ENCODE assay signal across 8 cellular contexts in genomic region chr5:119275146-119275872, GRCh38.
DNase-seq lines count a peak whose midpoint lies in the region; ATAC-seq and TF ChIP-seq lines count a peak whose summit lies in the region.

No MANE protein-coding gene starts in this region.

- no peaks in the 10 kb centered on the region for H3K27me3 Mint-ChIP-seq in activated CD8-positive, alpha-beta memory T cell treated with anti-CD3 and anti-CD28 coated beads, Interleukin-2, amount 10 ng/mL, durations not matched to agents 7 days and 5 days

- H3K9ac ChIP-seq in SK-N-SH: no peak overlapping the region

- CTCF ChIA-PET in activated CD8-positive, alpha-beta memory T cell treated with anti-CD3 and anti-CD28 coated beads, Interleukin-2, amount 10 ng/mL, durations not matched to agents 7 days and 5 days (lab: Charles Lee): interaction anchor here (0.9 to 3.8 kb wide), 7 partner anchors 9 to 287 kb away, joined by 3 to 20 read pairs (median 4); partner anchors contain the start of gene DTWD2
- CTCF ChIA-PET in SK-N-SH (lab: Yijun Ruan, JAX): no interaction called here

- no peaks in the 10 kb centered on the region for H4K20me1 ChIP-seq in SK-N-SH (ENCODE audit: insufficient read depth)

- no peak overlapping the region for H2AFZ ChIP-seq in SK-N-SH (ENCODE audit: low read depth)

- H3K27ac Mint-ChIP-seq in activated CD8-positive, alpha-beta memory T cell treated with anti-CD3 and anti-CD28 coated beads, Interleukin-2, amount 10 ng/mL, durations not matched to agents 7 days and 5 days: peak overlapping the region; percentile 87

- H3K27ac ChIP-seq in SK-N-SH (ENCODE audit: low read depth in 2 of 2, low read length in 1 of 2) (peak overlapping the region in 1 of 2 experiments; percentile 86; a peak in 2 of 4 replicates), gastroesophageal sphincter (no peak overlapping the region)

- no peak overlapping the region for H3K4me3 Mint-ChIP-seq in activated CD8-positive, alpha-beta memory T cell treated with anti-CD3 and anti-CD28 coated beads, Interleukin-2, amount 10 ng/mL, durations not matched to agents 7 days and 5 days

- no peak for DNase-seq in activated CD8-positive, alpha-beta memory T cell treated with anti-CD3 and anti-CD28 coated beads, Interleukin-2, amount 10 ng/mL, durations not matched to agents 7 days and 5 days
- no peak for DNase-seq in activated CD8-positive, alpha-beta memory T cell treated with anti-CD3 and anti-CD28 coated beads, Interleukin-2, amount 50 U/mL, for 4 hours
- DNase-seq in SK-N-SH (no peak), kidney tubule cell (ENCODE audit: low spot score) (peak; percentile 85), erythroblast (lab: John Stamatoyannopoulos, UW) (no peak), DMS153 treated with DMSO at 0.1 percent for 48 hours (lab: John Stamatoyannopoulos, UW; ENCODE audit: unreplicated experiment) (no peak)

- no peak for TF ChIP-seq CTCF in SK-N-SH (IDR thresholded peaks at IDR 0.05)
- TF ChIP-seq CTCF in gastroesophageal sphincter (IDR thresholded peaks at IDR 0.05): no peak

- no peaks in the 10 kb centered on the region for H3K9me3 ChIP-seq in SK-N-SH
- no peaks in the 10 kb centered on the region for H3K9me3 ChIP-seq in gastroesophageal sphincter

- peaks cover 94% of the 10 kb centered on the region for H3K4me1 Mint-ChIP-seq in activated CD8-positive, alpha-beta memory T cell treated with anti-CD3 and anti-CD28 coated beads, Interleukin-2, amount 10 ng/mL, durations not matched to agents 7 days and 5 days

- TF ChIP-seq POLR2A in erythroblast (IDR thresholded peaks at IDR 0.05; ENCODE audit: low read length) (no peak), gastroesophageal sphincter (IDR thresholded peaks at IDR 0.05) (no peak)

- H3K4me1 ChIP-seq in SK-N-SH (ENCODE audit: control insufficient read depth in 1 of 2, insufficient read depth in 2 of 2, low read depth in 1 of 2, low read length in 1 of 2) (peaks cover 17% of the 10 kb centered on the region in 2 experiments), gastroesophageal sphincter (peaks cover 0 to 48% (median 0%) of the 10 kb centered on the region in 3 donors)

- peaks cover 0 to 7% of the 10 kb centered on the region in 2 experiments for H3K36me3 ChIP-seq in SK-N-SH (replicated peaks in 1 of 2; ENCODE audit: control insufficient read depth in 1 of 2, insufficient read depth in 2 of 2, low read length in 1 of 2)
- no peaks in the 10 kb centered on the region for H3K36me3 ChIP-seq in gastroesophageal sphincter

- TF ChIP-seq EP300 in SK-N-SH (IDR thresholded peaks at IDR 0.05; ENCODE audit: borderline replicate concordance in 1 of 2, low read depth in 1 of 2, low read length in 1 of 2) (no peak), gastroesophageal sphincter (IDR thresholded peaks at IDR 0.05) (no peak)

- H3K27me3 ChIP-seq in SK-N-SH (ENCODE audit: insufficient read depth): no peaks in the 10 kb centered on the region
- H3K27me3 ChIP-seq in gastroesophageal sphincter: no peaks in the 10 kb centered on the region

- H3K4me3 ChIP-seq in SK-N-SH (ENCODE audit: low read depth in 2 of 2, low read length in 1 of 2): no peak overlapping the region
- no peak overlapping the region for H3K4me3 ChIP-seq in gastroesophageal sphincter

- H3K9me3 Mint-ChIP-seq in activated CD8-positive, alpha-beta memory T cell treated with anti-CD3 and anti-CD28 coated beads, Interleukin-2, amount 10 ng/mL, durations not matched to agents 7 days and 5 days (ENCODE audit: low read depth): no peaks in the 10 kb centered on the region

- H3K79me2 ChIP-seq in SK-N-SH (ENCODE audit: insufficient read depth): peaks cover 91% of the 10 kb centered on the region

- no peak for TF ChIP-seq RAD21 in SK-N-SH (IDR thresholded peaks at IDR 0.05; ENCODE audit: low read length)

- peaks cover 23% of the 10 kb centered on the region for H3K36me3 Mint-ChIP-seq in activated CD8-positive, alpha-beta memory T cell treated with anti-CD3 and anti-CD28 coated beads, Interleukin-2, amount 10 ng/mL, durations not matched to agents 7 days and 5 days

- peaks cover 32% of the 10 kb centered on the region for H3F3A ChIP-seq in SK-N-SH (replicated peaks; ENCODE audit: insufficient read depth)

- ATAC-seq in activated CD8-positive, alpha-beta memory T cell treated with anti-CD3 and anti-CD28 coated beads, Interleukin-2, amount 10 ng/mL, durations not matched to agents 7 days and 5 days: no peak
- ATAC-seq in HG03045 (IDR thresholded peaks at IDR 0.05; ENCODE audit: unreplicated experiment) (peak; percentile 24), gastroesophageal sphincter (no peak)

- POLR2A ChIA-PET in SK-N-SH (lab: Yijun Ruan, JAX): interaction anchor here (0.6 kb wide), 1 partner anchor 12 kb away, joined by 3 read pairs; no protein-coding TSS in a partner anchor

- 100% methylated on average over 4 of the region's 6 CpGs for WGBS in SK-N-SH (ENCODE audit: low lambda C conversion rate)
- WGBS in gastroesophageal sphincter (ENCODE audit: low coverage in 1 of 2), 2 donors: 81 to 97% methylated on average over 5 to 6 of the region's 6 CpGs

- H3K9me2 ChIP-seq in SK-N-SH: no peaks in the 10 kb centered on the region

- H3K4me2 ChIP-seq in SK-N-SH: peak overlapping the region; percentile 51

TF ChIP-seq in SK-N-SH, 30 proteins besides CTCF, POLR2A, EP300 and RAD21:
- TF ChIP-seq MXI1 (IDR thresholded peaks at IDR 0.05; ENCODE audit: low read depth, low read length) (no peak), ZBTB33 (IDR thresholded peaks at IDR 0.05; ENCODE audit: borderline replicate concordance, low read depth) (no peak), PBX3 (IDR thresholded peaks at IDR 0.05) (peak; percentile 42), FOSL2 (IDR thresholded peaks at IDR 0.05; ENCODE audit: borderline replicate concordance, low read depth) (peak; percentile 26; the same call in 1 of the 2 replicates), TEAD4 (IDR thresholded peaks at IDR 0.05; ENCODE audit: borderline replicate concordance, insufficient read depth) (no peak)
